9 cellular contexts compared by ENCODE assay signal in the genomic region with DNA sequence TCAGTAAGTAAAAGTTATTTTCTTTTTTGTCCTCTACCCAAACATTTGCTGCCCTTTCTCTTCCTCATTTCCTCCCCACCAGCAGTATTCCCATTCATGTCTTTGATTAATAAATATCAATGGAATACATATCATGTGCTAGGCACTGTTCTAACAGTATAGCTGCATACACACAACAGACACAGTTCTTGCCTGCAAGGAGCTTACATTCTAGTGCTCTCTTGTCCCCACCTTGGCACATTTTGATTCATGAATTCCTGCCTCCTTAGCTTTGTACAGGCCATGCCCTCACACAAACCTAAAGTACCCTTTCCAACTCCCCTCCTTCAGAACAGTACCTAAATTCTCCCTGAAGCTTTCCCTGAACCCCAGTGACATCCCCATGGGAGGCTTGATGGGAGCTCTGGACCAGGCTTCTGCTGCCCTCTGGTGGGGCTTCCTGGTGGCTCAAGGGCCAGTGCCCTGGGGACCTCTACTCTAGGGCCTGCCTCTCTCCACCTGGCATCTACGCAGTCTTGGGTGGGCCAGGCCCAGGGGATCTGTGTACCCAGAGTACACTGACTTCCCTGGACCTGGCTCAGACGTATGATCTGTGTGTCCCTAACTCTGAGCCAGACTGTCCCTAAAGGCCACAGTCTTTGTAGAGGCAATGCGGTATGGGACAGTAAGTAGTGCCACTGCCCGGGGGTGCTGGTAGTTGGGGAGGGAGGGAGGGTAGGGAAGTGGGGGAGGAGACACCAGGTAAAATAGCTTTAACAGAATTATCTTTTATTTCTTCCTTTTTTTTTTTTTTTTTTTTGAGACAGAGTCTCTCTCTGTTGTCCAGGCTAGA. TPM values are rescaled to one million over a fixed set of nuclear protein-coding genes. Genes with fewer than 3 reads are reported as not detected.
A peak's percentile ranks its signal among the peaks of the same experiment; 100 is the strongest.
DNase-seq lines count a peak whose midpoint lies in the region; ATAC-seq, FAIRE-seq and TF ChIP-seq lines count a peak whose summit lies in the region.
"Had no signal": no experiment of that assay in that cellular context is flagged by ENCODE, and none has a peak within 500 bp of the region (broad histone marks: within the 10 kb centered on the region; RNA-seq: fewer than 3 reads in every experiment).

No MANE protein-coding gene starts in this region.

- H3K4me3 ChIP-seq in DOHH2 (ENCODE audit: low read length) (no peak overlapping the region), HepG2 (replicated peaks in 1 of 3; ENCODE audit: insufficient read depth in 1 of 3, low read depth in 2 of 3, low read length in 3 of 3) (no peak overlapping the region)

- H3K27ac ChIP-seq in DOHH2 (ENCODE audit: low read depth, low read length) = no peak overlapping the region
- no peak overlapping the region for H3K27ac ChIP-seq in HepG2 (ENCODE audit: extremely low read length, insufficient read depth, low read length)

- H3K27ac Mint-ChIP-seq in stimulated activated effector memory CD8-positive, alpha-beta T cell treated with anti-CD3 and anti-CD28 coated beads, Interleukin-12 subunit alpha, Interleukin-12 subunit beta, amount 100 ng/mL, for 72 hours = no peak overlapping the region
- H3K27ac Mint-ChIP-seq: stimulated activated naive CD8-positive, alpha-beta T cell treated with anti-CD3 and anti-CD28 coated beads, Interleukin-15, Interleukin-2, amounts not matched to agents 100 ng/mL and 50 ng/mL, for 24 hours had no signal

- no peaks in the 10 kb centered on the region for H3K36me3 Mint-ChIP-seq in stimulated activated effector memory CD8-positive, alpha-beta T cell treated with anti-CD3 and anti-CD28 coated beads, Interleukin-12 subunit alpha, Interleukin-12 subunit beta, amount 100 ng/mL, for 72 hours

- no peak overlapping the region for H3K4me3 Mint-ChIP-seq in stimulated activated effector memory CD8-positive, alpha-beta T cell treated with anti-CD3 and anti-CD28 coated beads, Interleukin-12 subunit alpha, Interleukin-12 subunit beta, amount 100 ng/mL, for 72 hours
- H3K4me3 Mint-ChIP-seq: stimulated activated naive CD8-positive, alpha-beta T cell treated with anti-CD3 and anti-CD28 coated beads, Interleukin-15, Interleukin-2, amounts not matched to agents 100 ng/mL and 50 ng/mL, for 24 hours had no signal

- TF ChIP-seq EP300 in HepG2 (IDR thresholded peaks at IDR 0.05; ENCODE audit: low read depth in 2 of 2, low read length in 2 of 2) (no peak), HepG2 (CRISPR knock-in tag; IDR thresholded peaks at IDR 0.05; ENCODE audit: borderline replicate concordance) (no peak)

- POLR2A ChIA-PET in HepG2 (lab: Yijun Ruan, JAX) = interaction anchor here (1.2 to 1.7 kb wide), 3 partner anchors 14 to 117 kb away, joined by 6 to 9 read pairs (median 6); a partner anchor contains a TSS

- H3K9me2 ChIP-seq in DOHH2 (replicated peaks; ENCODE audit: control insufficient read depth, low read length) = no peaks in the 10 kb centered on the region

- no peaks in the 10 kb centered on the region for H3K4me1 ChIP-seq in DOHH2 (ENCODE audit: control insufficient read depth, low read length)
- no peaks in the 10 kb centered on the region for H3K4me1 ChIP-seq in HepG2 (ENCODE audit: insufficient read depth, low read length)

- H3K9me3 ChIP-seq in DOHH2 (ENCODE audit: control insufficient read depth, insufficient read depth, low read length) (no peaks in the 10 kb centered on the region), HepG2 (ENCODE audit: low read length) (no peaks in the 10 kb centered on the region)

- H3K4me1 Mint-ChIP-seq in stimulated activated effector memory CD8-positive, alpha-beta T cell treated with anti-CD3 and anti-CD28 coated beads, Interleukin-12 subunit alpha, Interleukin-12 subunit beta, amount 100 ng/mL, for 72 hours = no peaks in the 10 kb centered on the region

- H4K20me1 ChIP-seq in DOHH2 (ENCODE audit: control insufficient read depth, insufficient read depth, low read depth, low read length) = no peaks in the 10 kb centered on the region
- H4K20me1 ChIP-seq in HepG2 (ENCODE audit: insufficient read depth, low read length) = no peaks in the 10 kb centered on the region

- CTCF ChIA-PET in HepG2 (lab: Yijun Ruan, JAX; ENCODE audit: low intra/inter-chr PET ratio, low total read pairs) = interaction anchor here (0.7 to 2.7 kb wide), 8 partner anchors 27 to 243 kb away, joined by 3 to 46 read pairs (median 9); no protein-coding TSS in a partner anchor

- DNase-seq in T-helper 2 cell (peak in 4 of 5 experiments; percentile 15 to 37 (median 24)), cerebellar cortex (ENCODE audit: low spot score) (peak; percentile 34), HepG2 (ENCODE audit: low spot score) (peak; percentile 54)
- DNase-seq in stimulated activated effector memory CD8-positive, alpha-beta T cell treated with anti-CD3 and anti-CD28 coated beads, Interleukin-12 subunit alpha, Interleukin-12 subunit beta, amount 100 ng/mL, for 72 hours (ENCODE audit: low spot score in 2 of 2) = peak; percentile 45 to 75

- TF ChIP-seq POLR2A in HepG2 (IDR thresholded peaks at IDR 0.05; ENCODE audit: insufficient read depth in 1 of 2, low read depth in 2 of 2, low read length in 2 of 2) = no peak

- peak; percentile 95 for TF ChIP-seq RAD21 in HepG2 (CRISPR knock-in tag; IDR thresholded peaks at IDR 0.05)

- H3K27me3 ChIP-seq in DOHH2 (ENCODE audit: control insufficient read depth, low read length) (no peaks in the 10 kb centered on the region), HepG2 (ENCODE audit: control insufficient read depth in 1 of 2, insufficient read depth in 2 of 2, low read length in 2 of 2) (no peaks in the 10 kb centered on the region)

- TF ChIP-seq CTCF in DOHH2 (IDR thresholded peaks at IDR 0.05; ENCODE audit: low read depth, low read length, poor library complexity, severe bottlenecking) = peak; percentile 69
- TF ChIP-seq CTCF in LNCAP (IDR thresholded peaks at IDR 0.05) = peak; percentile 87
- TF ChIP-seq CTCF in HepG2 (CRISPR knock-in tag; IDR thresholded peaks at IDR 0.05) = peak; percentile 95

- H3F3A ChIP-seq in DOHH2 (ENCODE audit: control insufficient read depth, insufficient read depth) = no peaks in the 10 kb centered on the region

- ATAC-seq in GM19455 (IDR thresholded peaks at IDR 0.05; ENCODE audit: unreplicated experiment) (peak; percentile 77), HepG2 (peak; percentile 99), HG03565 (IDR thresholded peaks at IDR 0.05; ENCODE audit: unreplicated experiment) (no peak)
- ATAC-seq in stimulated activated effector memory CD8-positive, alpha-beta T cell treated with anti-CD3 and anti-CD28 coated beads, Interleukin-12 subunit alpha, Interleukin-12 subunit beta, amount 100 ng/mL, for 72 hours = peak; percentile 89

- in situ Hi-C loops in HepG2 (cut with HindIII; ENCODE audit: extremely low pct_ligation_motif_present, low pct_unique_long_range_greater_than_20kb) = loop anchor here (5.0 to 10.0 kb wide), 3 partner anchors 46 to 239 kb away; no protein-coding TSS in a partner anchor

- 73% methylated on average over 3 of the region's 4 CpGs for WGBS in HepG2 (ENCODE audit: low lambda C conversion rate)

- no peak overlapping the region for H3K4me2 ChIP-seq in DOHH2 (ENCODE audit: low read length)
- H3K4me2 ChIP-seq in HepG2 (ENCODE audit: low read depth, low read length) = no peak overlapping the region

- peak; percentile 34 for FAIRE-seq in HepG2 (lab: Jason Lieb, UNC)

- H3K79me2 ChIP-seq in DOHH2 (ENCODE audit: control insufficient read depth, low read length) (no peaks in the 10 kb centered on the region), HepG2 (ENCODE audit: insufficient read depth, low read length) (no peaks in the 10 kb centered on the region)

- H3K36me3 ChIP-seq in DOHH2 (ENCODE audit: control insufficient read depth, low read length) (no peaks in the 10 kb centered on the region), HepG2 (replicated peaks in 1 of 2; ENCODE audit: control insufficient read depth in 1 of 2, insufficient read depth in 2 of 2, low read length in 2 of 2) (no peaks in the 10 kb centered on the region)

- intact Hi-C loops in HepG2 (cut with micrococcal nuclease; ENCODE audit: unreplicated experiment) = loop anchor here (1.0 to 5.0 kb wide), 5 partner anchors 27 to 241 kb away; no protein-coding TSS in a partner anchor

- no TSS peak for BruUV-seq in HepG2 (replicated peaks; lab: Mats Ljungman, UMichigan)

- H2AFZ ChIP-seq in HepG2 (ENCODE audit: low read length) = no peak overlapping the region

- no peaks in the 10 kb centered on the region for H3K9me3 Mint-ChIP-seq in stimulated activated effector memory CD8-positive, alpha-beta T cell treated with anti-CD3 and anti-CD28 coated beads, Interleukin-12 subunit alpha, Interleukin-12 subunit beta, amount 100 ng/mL, for 72 hours
- H3K9me3 Mint-ChIP-seq: stimulated activated naive CD8-positive, alpha-beta T cell treated with anti-CD3 and anti-CD28 coated beads, Interleukin-15, Interleukin-2, amounts not matched to agents 100 ng/mL and 50 ng/mL, for 24 hours had no signal

- H3K9ac ChIP-seq in HepG2 (ENCODE audit: insufficient read depth, low read depth, low read length) = no peak overlapping the region

RNA-seq across cellular contexts. Expression of a gene that starts 14.1 kb away (rescaled TPM):
- 1,542 and 1,735 TPM in 2 replicates for total RNA-seq in HepG2 (2016; rRNA removed; fragmentation: Illumina TruSeq; extraction: Trizol)
- total RNA-seq in HepG2 (2016; cell fraction: cytosol; rRNA removed; fragmentation: Illumina TruSeq; extraction: Trizol; ENCODE audit: low read depth) = 2,792 and 3,249 TPM in 2 replicates
- total RNA-seq in HepG2 (2016; cell fraction: insoluble cytoplasmic fraction; rRNA removed; fragmentation: Illumina TruSeq; extraction: Trizol) = 1,538 and 1,805 TPM in 2 replicates
- 4,280 and 4,305 TPM in 2 replicates for total RNA-seq in HepG2 (2016; cell fraction: membrane; rRNA removed; fragmentation: Illumina TruSeq; extraction: Trizol)
- total RNA-seq in HepG2 (2016; cell fraction: nucleus; rRNA removed; fragmentation: Illumina TruSeq; extraction: Trizol) = 609 and 619 TPM in 2 replicates
- 1,908 and 2,245 TPM in 2 replicates for polyA plus RNA-seq in HepG2 (2011; rRNA removed)
- polyA plus RNA-seq in HepG2 (2011; cell fraction: cytosol; rRNA removed) = 1,617 and 1,923 TPM in 2 replicates
- polyA plus RNA-seq in HepG2 (2011; cell fraction: nucleus; rRNA removed) = 279 and 367 TPM in 2 replicates
- 1,644 and 2,487 TPM in 2 replicates for polyA plus RNA-seq in HepG2 (2012)
- polyA plus RNA-seq in HepG2 (2016; cell fraction: cytosol; fragmentation: Illumina TruSeq; extraction: Trizol; ENCODE audit: low read depth) = 3,160 and 3,393 TPM in 2 replicates
- 1,742 and 1,793 TPM in 2 replicates for polyA plus RNA-seq in HepG2 (2016; cell fraction: insoluble cytoplasmic fraction; fragmentation: Illumina TruSeq; extraction: Trizol; ENCODE audit: low read depth)
- 3,694 and 3,762 TPM in 2 replicates for polyA plus RNA-seq in HepG2 (2016; cell fraction: membrane; fragmentation: Illumina TruSeq; extraction: Trizol; ENCODE audit: low read depth)
- 904 and 939 TPM in 2 replicates for polyA plus RNA-seq in HepG2 (2016; cell fraction: nucleus; fragmentation: Illumina TruSeq; extraction: Trizol; ENCODE audit: insufficient read depth, low read depth)
- polyA minus RNA-seq in HepG2 (2011; rRNA and poly(A)+ RNA removed; ENCODE audit: low replicate concordance) = 934 and 1,186 TPM in 2 replicates
- polyA minus RNA-seq in HepG2 (2011; cell fraction: cytosol; rRNA and poly(A)+ RNA removed) = 263 and 284 TPM in 2 replicates
- 825 and 1,127 TPM in 2 replicates for polyA minus RNA-seq in HepG2 (2011; cell fraction: nucleus; rRNA and poly(A)+ RNA removed)

RNA-seq across cellular contexts. Expression of a gene that starts 49.2 kb away (rescaled TPM):
- 13.1 and 17.5 TPM in 2 replicates for total RNA-seq in HepG2 (2016; rRNA removed; fragmentation: Illumina TruSeq; extraction: Trizol)
- total RNA-seq in HepG2 (2016; cell fraction: cytosol; rRNA removed; fragmentation: Illumina TruSeq; extraction: Trizol; ENCODE audit: low read depth) = 6.3 and 10.6 TPM in 2 replicates
- 11.5 and 15.9 TPM in 2 replicates for total RNA-seq in HepG2 (2016; cell fraction: insoluble cytoplasmic fraction; rRNA removed; fragmentation: Illumina TruSeq; extraction: Trizol)
- total RNA-seq in HepG2 (2016; cell fraction: membrane; rRNA removed; fragmentation: Illumina TruSeq; extraction: Trizol) = 7.6 and 8.4 TPM in 2 replicates
- 24.7 and 31.2 TPM in 2 replicates for total RNA-seq in HepG2 (2016; cell fraction: nucleus; rRNA removed; fragmentation: Illumina TruSeq; extraction: Trizol)
- polyA plus RNA-seq in HepG2 (2011; rRNA removed) = 17.7 and 18.7 TPM in 2 replicates
- 7.6 and 8.0 TPM in 2 replicates for polyA plus RNA-seq in HepG2 (2011; cell fraction: cytosol; rRNA removed)
- 54.1 and 60.4 TPM in 2 replicates for polyA plus RNA-seq in HepG2 (2011; cell fraction: nucleus; rRNA removed)
- 13.6 and 13.9 TPM in 2 replicates for polyA plus RNA-seq in HepG2 (2012)
- 1.1 and 1.4 TPM in 2 replicates for polyA plus RNA-seq in HepG2 (2016; cell fraction: cytosol; fragmentation: Illumina TruSeq; extraction: Trizol; ENCODE audit: low read depth)
- polyA plus RNA-seq in HepG2 (2016; cell fraction: insoluble cytoplasmic fraction; fragmentation: Illumina TruSeq; extraction: Trizol; ENCODE audit: low read depth) = 15.2 and 18.7 TPM in 2 replicates
- 3.2 and 3.9 TPM in 2 replicates for polyA plus RNA-seq in HepG2 (2016; cell fraction: membrane; fragmentation: Illumina TruSeq; extraction: Trizol; ENCODE audit: low read depth)
- 54.7 and 64.0 TPM in 2 replicates for polyA plus RNA-seq in HepG2 (2016; cell fraction: nucleus; fragmentation: Illumina TruSeq; extraction: Trizol; ENCODE audit: insufficient read depth, low read depth)
- polyA minus RNA-seq in HepG2 (2011; rRNA and poly(A)+ RNA removed; ENCODE audit: low replicate concordance) = 7.3 and 14.7 TPM in 2 replicates
- polyA minus RNA-seq in HepG2 (2011; cell fraction: cytosol; rRNA and poly(A)+ RNA removed) = 3.6 and 7.4 TPM in 2 replicates
- polyA minus RNA-seq in HepG2 (2011; cell fraction: nucleus; rRNA and poly(A)+ RNA removed) = 35.8 and 42.5 TPM in 2 replicates
